ENCODE assay signal across 8 cellular contexts in genomic region chr1:99304725-99305282, GRCh38. TPM values are rescaled to one million over a fixed set of nuclear protein-coding genes. Genes with fewer than 3 reads are reported as not detected.
"Had no signal": no experiment of that assay in that cellular context is flagged by ENCODE, and none has a peak within 500 bp of the region (broad histone marks: within the 10 kb centered on the region; RNA-seq: fewer than 3 reads in every experiment).

No MANE protein-coding gene starts in this region.

- ATAC-seq: GM12878 had no signal

- H3K4me3 ChIP-seq: GM12878 had no signal

- FAIRE-seq: G401.6, GM12878, GM12891, GM12892, GM18507, GM19239 had no signal

- DNase-seq: GDM1, GF-D8 had no signal

RNA-seq across cellular contexts. Expression of gene PLPPR4, which starts 40.5 kb away (rescaled TPM):
- total RNA-seq: GM12878 had no signal
- polyA plus RNA-seq: GM12878 had no signal
